8 cellular contexts compared by ENCODE assay signal in genomic region chr12:31324116-31324844, GRCh38. TPM values are rescaled to one million over a fixed set of nuclear protein-coding genes. Genes with fewer than 3 reads are reported as not detected.
DNase-seq lines count a peak whose midpoint lies in the region; ATAC-seq and TF ChIP-seq lines count a peak whose summit lies in the region.

No MANE protein-coding gene starts in this region.

- H3K27me3 ChIP-seq in BLaER1 (no peaks in the 10 kb centered on the region), neuron (ENCODE audit: insufficient read depth, low read length) (no peaks in the 10 kb centered on the region), subcutaneous abdominal adipose tissue (ENCODE audit: control insufficient read depth in 5 of 5, insufficient read depth in 4 of 5, low read length in 5 of 5) (no peaks in the 10 kb centered on the region)

- H3K4me1 ChIP-seq in BLaER1 (peaks cover 47% of the 10 kb centered on the region), neuron (ENCODE audit: insufficient read depth, low read length) (peaks cover 38% of the 10 kb centered on the region), subcutaneous abdominal adipose tissue (ENCODE audit: control insufficient read depth in 5 of 5, insufficient read depth in 5 of 5, low read length in 5 of 5) (peaks cover 0 to 39% (median 26%) of the 10 kb centered on the region in 5 donors)

- peaks cover 48% of the 10 kb centered on the region for H4K20me1 ChIP-seq in BLaER1

- H3K9ac ChIP-seq in BLaER1 = peak overlapping the region; percentile 99
- peak overlapping the region in 4 of 5 donors; percentile 77 to 82 (median 80) for H3K9ac ChIP-seq in subcutaneous abdominal adipose tissue (ENCODE audit: low read length in 5 of 5)

- H3K36me3 ChIP-seq in BLaER1 (no peaks in the 10 kb centered on the region), neuron (ENCODE audit: insufficient read depth, low read length) (no peaks in the 10 kb centered on the region), subcutaneous abdominal adipose tissue (ENCODE audit: control insufficient read depth in 5 of 5, insufficient read depth in 5 of 5, low read length in 5 of 5) (no peaks in the 10 kb centered on the region)

- H3K4me3 ChIP-seq in BLaER1 (peak overlapping the region; percentile 89), fibroblast of villous mesenchyme (ENCODE audit: low read depth, low read length) (peak overlapping the region; percentile 65), neuron (ENCODE audit: low read length) (peak overlapping the region; percentile 94), subcutaneous abdominal adipose tissue (ENCODE audit: low read depth in 1 of 5, low read length in 5 of 5) (peak overlapping the region; percentile 57 to 93 (median 86))

- no peaks in the 10 kb centered on the region for H3K9me3 ChIP-seq in BLaER1
- H3K9me3 ChIP-seq in neuron (ENCODE audit: low read length) = no peaks in the 10 kb centered on the region
- no peaks in the 10 kb centered on the region for H3K9me3 ChIP-seq in subcutaneous abdominal adipose tissue (ENCODE audit: control insufficient read depth in 5 of 5, low read length in 5 of 5)

- H3K27ac ChIP-seq in BLaER1 = peak overlapping the region; percentile 99
- peak overlapping the region; percentile 57 for H3K27ac ChIP-seq in subcutaneous abdominal adipose tissue (ENCODE audit: low read depth, low read length)

- peak; percentile 35 for ATAC-seq in GM19025 (IDR thresholded peaks at IDR 0.05; ENCODE audit: low read depth, unreplicated experiment)
- ATAC-seq in HG03521 (IDR thresholded peaks at IDR 0.05; ENCODE audit: unreplicated experiment) = peak; percentile 33

- no peak for TF ChIP-seq CTCF in fibroblast of villous mesenchyme (IDR thresholded peaks at IDR 0.05; ENCODE audit: insufficient read depth, low read depth, low read length)

- H3K4me2 ChIP-seq in BLaER1 = peak overlapping the region; percentile 98

- DNase-seq in RKO (ENCODE audit: low spot score) (peak; percentile 75), fibroblast of villous mesenchyme (ENCODE audit: low read depth) (peak; percentile 79)
- DNase-seq in activated T-helper 9 cell treated with anti-CD3 and anti-CD28 coated beads, Interleukin-2, amount 50 U/mL, for 16 hours (ENCODE audit: low read depth) = peak; percentile 62

- no peak overlapping the region for H2AFZ ChIP-seq in neuron (ENCODE audit: low read depth, low read length)

RNA-seq across cellular contexts. Expression of gene SINHCAF, which starts 1.7 kb away (rescaled TPM):
- 28.3 and 39.3 TPM in 2 replicates for total RNA-seq in fibroblast of villous mesenchyme

Comparison
In these comparisons a context has a peak if more than half of its experiments do, and no peak if none do; other contexts are left out.
1. Peak in every context shown above with its lines: DNase-seq, ATAC-seq, H3K4me3 ChIP-seq and H3K27ac ChIP-seq.